In the genomic region with DNA sequence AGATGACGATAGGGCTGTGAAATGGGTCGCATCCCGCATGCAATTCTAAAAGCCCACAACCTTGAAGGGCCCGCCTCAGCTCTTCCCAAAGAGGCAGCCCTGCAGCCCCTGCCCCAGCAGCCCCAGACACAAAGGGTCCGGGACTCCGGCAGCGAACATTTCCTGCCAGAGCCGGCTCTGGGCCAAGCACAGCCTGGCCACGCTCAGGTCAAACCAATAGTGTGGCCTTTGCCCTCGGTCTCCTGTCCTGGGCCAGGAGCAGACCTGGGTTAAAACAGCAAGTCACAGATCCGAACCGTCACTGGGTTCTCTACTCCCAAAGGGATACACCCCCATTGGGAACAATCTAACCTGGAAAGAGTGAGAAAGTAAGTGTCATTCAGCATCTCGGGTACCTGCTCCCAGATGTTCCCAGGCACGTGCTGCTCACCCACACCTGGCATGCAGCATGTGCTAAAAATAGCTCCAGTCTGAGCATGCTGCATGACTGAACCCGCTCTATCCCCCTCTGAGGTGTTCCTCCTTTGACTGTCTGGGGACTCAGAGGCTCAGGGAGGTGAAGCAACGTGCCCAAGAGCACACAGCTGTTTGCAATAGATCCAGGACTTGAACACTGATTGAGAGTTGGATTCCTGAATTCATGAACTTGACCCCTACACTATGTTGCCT, we compare ENCODE assay signal across 1 cellular context.
TF ChIP-seq lines count a peak whose summit lies in the region.

No MANE protein-coding gene starts in this region.

TF ChIP-seq in HepG2, 621 proteins besides CTCF, POLR2A, EP300 and RAD21:
- no peak for TF ChIP-seq CC2D1A (CRISPR knock-in tag; IDR thresholded peaks at IDR 0.05)
- TF ChIP-seq ZNF720 (CRISPR knock-in tag; IDR thresholded peaks at IDR 0.05): no peak
- TF ChIP-seq NFKB2 (CRISPR knock-in tag; IDR thresholded peaks at IDR 0.05; ENCODE audit: borderline replicate concordance): no peak
- TF ChIP-seq BHLHE40 (IDR thresholded peaks at IDR 0.05; ENCODE audit: low read length): peak; percentile 81
- TF ChIP-seq NR2F6 (IDR thresholded peaks at IDR 0.05): peak; percentile 79
- TF ChIP-seq NR2F6 (CRISPR knock-in tag; IDR thresholded peaks at IDR 0.05): peak; percentile 72
- TF ChIP-seq ZNF224 (CRISPR knock-in tag; IDR thresholded peaks at IDR 0.05): no peak
- TF ChIP-seq SSRP1 (CRISPR knock-in tag; IDR thresholded peaks at IDR 0.05): no peak
- TF ChIP-seq ZNF768 (CRISPR knock-in tag; IDR thresholded peaks at IDR 0.05): peak; percentile 80
- peak; percentile 83 for TF ChIP-seq MEF2D (CRISPR knock-in tag; IDR thresholded peaks at IDR 0.05)
- TF ChIP-seq, protein P1, sequence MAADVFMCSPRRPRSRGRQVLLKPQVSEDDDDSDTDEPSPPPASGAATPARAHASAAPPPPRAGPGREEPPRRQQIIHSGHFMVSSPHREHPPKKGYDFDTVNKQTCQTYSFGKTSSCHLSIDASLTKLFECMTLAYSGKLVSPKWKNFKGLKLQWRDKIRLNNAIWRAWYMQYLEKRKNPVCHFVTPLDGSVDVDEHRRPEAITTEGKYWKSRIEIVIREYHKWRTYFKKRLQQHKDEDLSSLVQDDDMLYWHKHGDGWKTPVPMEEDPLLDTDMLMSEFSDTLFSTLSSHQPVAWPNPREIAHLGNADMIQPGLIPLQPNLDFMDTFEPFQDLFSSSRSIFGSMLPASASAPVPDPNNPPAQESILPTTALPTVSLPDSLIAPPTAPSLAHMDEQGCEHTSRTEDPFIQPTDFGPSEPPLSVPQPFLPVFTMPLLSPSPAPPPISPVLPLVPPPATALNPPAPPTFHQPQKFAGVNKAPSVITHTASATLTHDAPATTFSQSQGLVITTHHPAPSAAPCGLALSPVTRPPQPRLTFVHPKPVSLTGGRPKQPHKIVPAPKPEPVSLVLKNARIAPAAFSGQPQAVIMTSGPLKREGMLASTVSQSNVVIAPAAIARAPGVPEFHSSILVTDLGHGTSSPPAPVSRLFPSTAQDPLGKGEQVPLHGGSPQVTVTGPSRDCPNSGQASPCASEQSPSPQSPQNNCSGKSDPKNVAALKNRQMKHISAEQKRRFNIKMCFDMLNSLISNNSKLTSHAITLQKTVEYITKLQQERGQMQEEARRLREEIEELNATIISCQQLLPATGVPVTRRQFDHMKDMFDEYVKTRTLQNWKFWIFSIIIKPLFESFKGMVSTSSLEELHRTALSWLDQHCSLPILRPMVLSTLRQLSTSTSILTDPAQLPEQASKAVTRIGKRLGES (CRISPR knock-in tag; IDR thresholded peaks at IDR 0.05; ENCODE audit: borderline replicate concordance): no peak
- TF ChIP-seq FOXA1 (IDR thresholded peaks at IDR 0.05): no peak
- no peak for TF ChIP-seq FOXA1 (CRISPR knock-in tag; IDR thresholded peaks at IDR 0.05)
- TF ChIP-seq NR2F2 (IDR thresholded peaks at IDR 0.05; ENCODE audit: borderline replicate concordance, low read depth): peak; percentile 73
- TF ChIP-seq RXRB (CRISPR knock-in tag; IDR thresholded peaks at IDR 0.05; ENCODE audit: borderline replicate concordance): no peak
- TF ChIP-seq ZFP36 (IDR thresholded peaks at IDR 0.05; ENCODE audit: borderline replicate concordance, low read depth, low read length, partially characterized antibody): no peak
- TF ChIP-seq NKX3-1 (CRISPR knock-in tag; IDR thresholded peaks at IDR 0.05): no peak
- TF ChIP-seq XRCC5 (optimal IDR thresholded peaks at IDR 0.05; ENCODE audit: low read length): peak; percentile 17
- no peak for TF ChIP-seq KAT8 (CRISPR knock-in tag; IDR thresholded peaks at IDR 0.05)
- TF ChIP-seq, protein P2, sequence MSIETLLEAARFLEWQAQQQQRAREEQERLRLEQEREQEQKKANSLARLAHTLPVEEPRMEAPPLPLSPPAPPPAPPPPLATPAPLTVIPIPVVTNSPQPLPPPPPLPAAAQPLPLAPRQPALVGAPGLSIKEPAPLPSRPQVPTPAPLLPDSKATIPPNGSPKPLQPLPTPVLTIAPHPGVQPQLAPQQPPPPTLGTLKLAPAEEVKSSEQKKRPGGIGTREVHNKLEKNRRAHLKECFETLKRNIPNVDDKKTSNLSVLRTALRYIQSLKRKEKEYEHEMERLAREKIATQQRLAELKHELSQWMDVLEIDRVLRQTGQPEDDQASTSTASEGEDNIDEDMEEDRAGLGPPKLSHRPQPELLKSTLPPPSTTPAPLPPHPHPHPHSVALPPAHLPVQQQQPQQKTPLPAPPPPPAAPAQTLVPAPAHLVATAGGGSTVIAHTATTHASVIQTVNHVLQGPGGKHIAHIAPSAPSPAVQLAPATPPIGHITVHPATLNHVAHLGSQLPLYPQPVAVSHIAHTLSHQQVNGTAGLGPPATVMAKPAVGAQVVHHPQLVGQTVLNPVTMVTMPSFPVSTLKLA (IDR thresholded peaks at IDR 0.05): peak; percentile 95
- no peak for TF ChIP-seq NFE2L2 (IDR thresholded peaks at IDR 0.05; ENCODE audit: low read length)
- peak; percentile 30; the same call in 1 of the 2 replicates for TF ChIP-seq HNF4A (CRISPR knock-in tag; IDR thresholded peaks at IDR 0.05)
- TF ChIP-seq NR2F1 (CRISPR knock-in tag; IDR thresholded peaks at IDR 0.05): peak; percentile 59 to 60; a peak in 3 of 4 replicates
- TF ChIP-seq ZNF775 (CRISPR knock-in tag; IDR thresholded peaks at IDR 0.05; ENCODE audit: borderline replicate concordance): no peak
- no peak for TF ChIP-seq DNMT1 (CRISPR knock-in tag; IDR thresholded peaks at IDR 0.05)
- TF ChIP-seq HHEX (CRISPR knock-in tag; IDR thresholded peaks at IDR 0.05): 0 out of 2 replicates have a peak, but pooled peaks have one; percentile 48
- no peak for TF ChIP-seq IRF2 (CRISPR knock-in tag; IDR thresholded peaks at IDR 0.05)
TF ChIP-seq in HepG2: peak in this region for 10.
